In the genomic region with DNA sequence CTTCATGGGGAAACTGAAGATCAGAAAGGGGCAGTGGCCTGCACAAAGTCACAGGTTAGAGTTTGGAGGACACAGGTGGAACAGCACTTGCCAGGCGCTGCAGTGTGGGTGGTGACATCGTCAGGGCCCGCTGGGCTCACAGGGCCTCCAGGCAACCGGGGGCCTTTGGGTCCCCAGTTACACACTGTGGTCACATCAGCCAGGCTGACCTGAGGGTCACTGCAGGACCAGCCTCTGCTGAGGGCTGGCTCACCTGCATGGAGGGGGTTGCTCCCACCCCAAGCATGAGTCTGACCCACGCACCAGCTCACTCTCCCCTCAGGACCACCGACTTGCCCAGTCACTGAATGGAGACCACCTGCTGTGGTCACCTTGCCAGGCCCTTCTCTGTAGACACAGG, we compare ENCODE assay signal across 1 cellular context.
TF ChIP-seq lines count a peak whose summit lies in the region.

No MANE protein-coding gene starts in this region.

TF ChIP-seq in H1, 55 proteins besides CTCF, POLR2A, EP300 and RAD21:
- no peak for TF ChIP-seq ASH2L (IDR thresholded peaks at IDR 0.05; ENCODE audit: low read length)
- TF ChIP-seq, protein P1, sequence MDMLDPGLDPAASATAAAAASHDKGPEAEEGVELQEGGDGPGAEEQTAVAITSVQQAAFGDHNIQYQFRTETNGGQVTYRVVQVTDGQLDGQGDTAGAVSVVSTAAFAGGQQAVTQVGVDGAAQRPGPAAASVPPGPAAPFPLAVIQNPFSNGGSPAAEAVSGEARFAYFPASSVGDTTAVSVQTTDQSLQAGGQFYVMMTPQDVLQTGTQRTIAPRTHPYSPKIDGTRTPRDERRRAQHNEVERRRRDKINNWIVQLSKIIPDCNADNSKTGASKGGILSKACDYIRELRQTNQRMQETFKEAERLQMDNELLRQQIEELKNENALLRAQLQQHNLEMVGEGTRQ (IDR thresholded peaks at IDR 0.05; ENCODE audit: low read length) = no peak
- no peak for TF ChIP-seq SIN3A (conservative IDR thresholded peaks at IDR 0.05 in 1 of 2, IDR thresholded peaks at IDR 0.05 in 1 of 2; ENCODE audit: low read depth in 1 of 2, low read length in 2 of 2)
- TF ChIP-seq GTF2F1 (IDR thresholded peaks at IDR 0.05; ENCODE audit: borderline replicate concordance, low read depth, low read length) = no peak
- no peak for TF ChIP-seq SP1 (IDR thresholded peaks at IDR 0.05; ENCODE audit: low read depth, low read length)
- TF ChIP-seq POU5F1 (IDR thresholded peaks at IDR 0.05; ENCODE audit: low read depth, low read length) = no peak
- no peak for TF ChIP-seq HDAC2 (IDR thresholded peaks at IDR 0.05; ENCODE audit: borderline replicate concordance in 1 of 2, low read depth in 2 of 2, low read length in 2 of 2)
- no peak for TF ChIP-seq SP2 (IDR thresholded peaks at IDR 0.05; ENCODE audit: low read length)
- no peak for TF ChIP-seq BACH1 (IDR thresholded peaks at IDR 0.05; ENCODE audit: low read length)
- no peak for TF ChIP-seq RFX5 (IDR thresholded peaks at IDR 0.05; ENCODE audit: borderline replicate concordance, low read depth, low read length)
- no peak for TF ChIP-seq TAF7 (optimal IDR thresholded peaks at IDR 0.05; ENCODE audit: borderline replicate concordance, low read depth, low read length)
- TF ChIP-seq JUND (IDR thresholded peaks at IDR 0.05; ENCODE audit: low read length) = no peak
- TF ChIP-seq SAP30 (IDR thresholded peaks at IDR 0.05; ENCODE audit: insufficient read depth, insufficient replicate concordance, low read length) = no peak
- no peak for TF ChIP-seq EZH2 (IDR thresholded peaks at IDR 0.05; ENCODE audit: low read depth, low read length, severe bottlenecking)
- TF ChIP-seq BRCA1 (IDR thresholded peaks at IDR 0.05; ENCODE audit: low read depth, low read length) = no peak
- no peak for TF ChIP-seq KDM4A (IDR thresholded peaks at IDR 0.05; ENCODE audit: low read depth, low read length, severe bottlenecking)
- TF ChIP-seq RNF2 (IDR thresholded peaks at IDR 0.05; ENCODE audit: borderline replicate concordance, low read depth, low read length, missing control alignments, poor library complexity, severe bottlenecking) = no peak
- no peak for TF ChIP-seq POLR2AphosphoS5 (IDR thresholded peaks at IDR 0.05; ENCODE audit: low read depth, low read length)
- TF ChIP-seq SIRT6 (IDR thresholded peaks at IDR 0.05; ENCODE audit: low read length) = no peak
- no peak for TF ChIP-seq MAFK (IDR thresholded peaks at IDR 0.05; ENCODE audit: low read depth, low read length)
